ENCODE assay signal across 22 cellular contexts in the genomic region with DNA sequence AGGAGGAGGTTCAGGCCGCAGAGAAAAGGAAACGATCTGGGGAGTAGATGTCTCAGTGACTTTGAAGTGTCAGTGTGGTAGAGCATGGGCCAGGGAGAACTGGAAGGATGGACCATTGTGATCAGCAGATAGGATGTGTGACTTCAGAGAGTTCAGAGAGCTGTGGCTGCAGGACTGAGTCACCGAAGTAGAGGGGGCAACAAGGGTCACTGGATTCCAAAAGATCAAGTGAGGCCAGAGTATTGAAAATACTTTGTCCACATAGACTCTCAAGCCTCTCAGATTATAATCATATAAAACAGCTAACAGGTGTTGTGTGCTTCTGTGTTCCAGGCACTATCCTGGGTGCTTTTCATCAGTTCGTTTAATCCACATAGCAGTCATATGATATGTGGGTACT.
DNase-seq lines count a peak whose midpoint lies in the region; ATAC-seq and TF ChIP-seq lines count a peak whose summit lies in the region.
"Had no signal": no experiment of that assay in that cellular context is flagged by ENCODE, and none has a peak within 500 bp of the region (broad histone marks: within the 10 kb centered on the region; RNA-seq: fewer than 3 reads in every experiment).

No MANE protein-coding gene starts in this region.

- TF ChIP-seq RAD21 in SK-N-SH (IDR thresholded peaks at IDR 0.05; ENCODE audit: low read length) = no peak

- peak overlapping the region; percentile 78 to 95 for H3K27ac ChIP-seq in SK-N-SH (ENCODE audit: low read depth in 2 of 2, low read length in 1 of 2)
- peak overlapping the region; percentile 86 for H3K27ac ChIP-seq in brain microvascular endothelial cell
- peak overlapping the region; percentile 33 for H3K27ac ChIP-seq in mesodermal cell (ENCODE audit: low read depth, low read length, severe bottlenecking)
- H3K27ac ChIP-seq in vagina = peak overlapping the region; percentile 56
- H3K27ac ChIP-seq: HL-60 had no signal

- H3K9me3 ChIP-seq in SK-N-SH = no peaks in the 10 kb centered on the region
- no peaks in the 10 kb centered on the region for H3K9me3 ChIP-seq in mesodermal cell (ENCODE audit: control insufficient read depth, low read length)
- H3K9me3 ChIP-seq in vagina = no peaks in the 10 kb centered on the region
- H3K9me3 ChIP-seq: upper lobe of left lung had no signal

- H3K36me3 ChIP-seq in SK-N-SH (replicated peaks in 1 of 2; ENCODE audit: control insufficient read depth in 1 of 2, insufficient read depth in 2 of 2, low read length in 1 of 2) = peaks cover 23 to 26% of the 10 kb centered on the region in 2 experiments
- H3K36me3 ChIP-seq in brain microvascular endothelial cell (replicated peaks) = peaks cover 6% of the 10 kb centered on the region
- peaks cover 46% of the 10 kb centered on the region for H3K36me3 ChIP-seq in mesodermal cell (ENCODE audit: control insufficient read depth, insufficient read depth, low read length)
- no peaks in the 10 kb centered on the region for H3K36me3 ChIP-seq in vagina
- H3K36me3 ChIP-seq: upper lobe of left lung had no signal

- 25% methylated on average over 4 of the region's 4 CpGs for WGBS in SK-N-SH (ENCODE audit: low lambda C conversion rate)
- 84 to 87% methylated on average over 3 of the region's 4 CpGs for WGBS in mesodermal cell (ENCODE audit: insufficient coverage in 2 of 2), 2 experiments

- H3K4me2 ChIP-seq in SK-N-SH = peak overlapping the region; percentile 69
- H3K4me2 ChIP-seq: GM23338 had no signal

- no peaks in the 10 kb centered on the region for H3K9me2 ChIP-seq in SK-N-SH

- CTCF ChIA-PET in SK-N-SH (lab: Yijun Ruan, JAX) = no interaction called here

- H3K4me3 ChIP-seq in SK-N-SH (ENCODE audit: low read depth in 2 of 2, low read length in 1 of 2) (no peak overlapping the region), brain microvascular endothelial cell (ENCODE audit: low read depth, low read length) (no peak overlapping the region), mesodermal cell (ENCODE audit: extremely low read depth, insufficient read depth, low read length, poor library complexity, severe bottlenecking) (no peak overlapping the region), vagina (no peak overlapping the region)
- H3K4me3 ChIP-seq: GM23338, upper lobe of left lung had no signal

- peaks cover 97% of the 10 kb centered on the region for H3K79me2 ChIP-seq in SK-N-SH (ENCODE audit: insufficient read depth)

- intact Hi-C loops in vagina (cut with DNase I) = loop anchor here (10.0 kb wide), 1 partner anchor 100 kb away; the partner anchor contains the start of gene CRIM1

- H3K27me3 ChIP-seq in SK-N-SH (ENCODE audit: insufficient read depth) (no peaks in the 10 kb centered on the region), brain microvascular endothelial cell (replicated peaks) (no peaks in the 10 kb centered on the region), vagina (no peaks in the 10 kb centered on the region)
- H3K27me3 ChIP-seq: upper lobe of left lung had no signal

- DNase-seq in SK-N-SH (no peak), brain microvascular endothelial cell (no peak), vagina (ENCODE audit: extremely low spot score in 2 of 2) (no peak), DMS79 treated with DMSO at 0.1 percent for 48 hours (lab: John Stamatoyannopoulos, UW) (no peak)
- DNase-seq: activated B cell treated with CpG ODN at 0.5 μM for 24 hours; activated CD4-positive, alpha-beta T cell treated with anti-CD3 and anti-CD28 coated beads, Interleukin-2, amount 50 U/mL, for 48 hours; activated gamma-delta T cell; activated T-cell treated with anti-CD3 and anti-CD28 coated beads for 4 hours; C1 segment of cervical spinal cord; central memory CD4-positive, alpha-beta T cell; GDM1; glutamatergic neuron; NCI-H146; stimulated activated CD4-positive, alpha-beta T cell treated with anti-CD3 and anti-CD28 coated beads, Interleukin-4, amount 100 ng/mL, for 24 hours; upper lobe of left lung had no signal

- in situ Hi-C loops in brain microvascular endothelial cell (cut with HindIII; ENCODE audit: low pct_ligation_motif_present, low sequenced_read_pairs) = no loop called here

- TF ChIP-seq POLR2A in vagina (IDR thresholded peaks at IDR 0.05) = no peak

- ATAC-seq in SK-N-SH treated with all-trans-retinoic acid at 6 μM for 48 hours (no peak), HG02798 (IDR thresholded peaks at IDR 0.05; ENCODE audit: poor library complexity, unreplicated experiment) (no peak), HG03342 (IDR thresholded peaks at IDR 0.05; ENCODE audit: unreplicated experiment) (no peak)
- ATAC-seq: left lobe of liver had no signal

- H3K9ac ChIP-seq in SK-N-SH = peak overlapping the region; percentile 67; the same call in 1 of the 2 replicates

- H3K4me1 ChIP-seq in SK-N-SH (ENCODE audit: control insufficient read depth in 1 of 2, insufficient read depth in 2 of 2, low read depth in 1 of 2, low read length in 1 of 2) = peaks cover 14 to 93% of the 10 kb centered on the region in 2 experiments
- H3K4me1 ChIP-seq in mesodermal cell (ENCODE audit: control insufficient read depth, insufficient read depth, low read length, poor library complexity, severe bottlenecking) = peaks cover 96% of the 10 kb centered on the region
- peaks cover 37% of the 10 kb centered on the region for H3K4me1 ChIP-seq in vagina

- TF ChIP-seq CTCF in SK-N-SH (IDR thresholded peaks at IDR 0.05) (no peak), brain microvascular endothelial cell (IDR thresholded peaks at IDR 0.05; ENCODE audit: low read depth, low read length, missing control alignments) (no peak), vagina (IDR thresholded peaks at IDR 0.05) (no peak)

- H3F3A ChIP-seq in SK-N-SH (replicated peaks; ENCODE audit: insufficient read depth) = peaks cover 90% of the 10 kb centered on the region

- TF ChIP-seq EP300 in SK-N-SH (IDR thresholded peaks at IDR 0.05; ENCODE audit: borderline replicate concordance in 1 of 2, low read depth in 1 of 2, low read length in 1 of 2) = no peak

- no peak overlapping the region for H2AFZ ChIP-seq in SK-N-SH (ENCODE audit: low read depth)
- H2AFZ ChIP-seq: GM23338 had no signal

- POLR2A ChIA-PET in SK-N-SH (lab: Yijun Ruan, JAX) = no interaction called here

- peaks cover 5% of the 10 kb centered on the region; the same call in 1 of the 2 replicates for H4K20me1 ChIP-seq in SK-N-SH (ENCODE audit: insufficient read depth)

TF ChIP-seq in SK-N-SH, 30 proteins besides CTCF, POLR2A, EP300 and RAD21 (continues in another document):
- no peak for TF ChIP-seq MEF2A (IDR thresholded peaks at IDR 0.05; ENCODE audit: borderline replicate concordance, low read depth)
- TF ChIP-seq TEAD4 (IDR thresholded peaks at IDR 0.05; ENCODE audit: borderline replicate concordance, insufficient read depth) = no peak
- TF ChIP-seq, protein P1, sequence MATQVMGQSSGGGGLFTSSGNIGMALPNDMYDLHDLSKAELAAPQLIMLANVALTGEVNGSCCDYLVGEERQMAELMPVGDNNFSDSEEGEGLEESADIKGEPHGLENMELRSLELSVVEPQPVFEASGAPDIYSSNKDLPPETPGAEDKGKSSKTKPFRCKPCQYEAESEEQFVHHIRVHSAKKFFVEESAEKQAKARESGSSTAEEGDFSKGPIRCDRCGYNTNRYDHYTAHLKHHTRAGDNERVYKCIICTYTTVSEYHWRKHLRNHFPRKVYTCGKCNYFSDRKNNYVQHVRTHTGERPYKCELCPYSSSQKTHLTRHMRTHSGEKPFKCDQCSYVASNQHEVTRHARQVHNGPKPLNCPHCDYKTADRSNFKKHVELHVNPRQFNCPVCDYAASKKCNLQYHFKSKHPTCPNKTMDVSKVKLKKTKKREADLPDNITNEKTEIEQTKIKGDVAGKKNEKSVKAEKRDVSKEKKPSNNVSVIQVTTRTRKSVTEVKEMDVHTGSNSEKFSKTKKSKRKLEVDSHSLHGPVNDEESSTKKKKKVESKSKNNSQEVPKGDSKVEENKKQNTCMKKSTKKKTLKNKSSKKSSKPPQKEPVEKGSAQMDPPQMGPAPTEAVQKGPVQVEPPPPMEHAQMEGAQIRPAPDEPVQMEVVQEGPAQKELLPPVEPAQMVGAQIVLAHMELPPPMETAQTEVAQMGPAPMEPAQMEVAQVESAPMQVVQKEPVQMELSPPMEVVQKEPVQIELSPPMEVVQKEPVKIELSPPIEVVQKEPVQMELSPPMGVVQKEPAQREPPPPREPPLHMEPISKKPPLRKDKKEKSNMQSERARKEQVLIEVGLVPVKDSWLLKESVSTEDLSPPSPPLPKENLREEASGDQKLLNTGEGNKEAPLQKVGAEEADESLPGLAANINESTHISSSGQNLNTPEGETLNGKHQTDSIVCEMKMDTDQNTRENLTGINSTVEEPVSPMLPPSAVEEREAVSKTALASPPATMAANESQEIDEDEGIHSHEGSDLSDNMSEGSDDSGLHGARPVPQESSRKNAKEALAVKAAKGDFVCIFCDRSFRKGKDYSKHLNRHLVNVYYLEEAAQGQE (IDR thresholded peaks at IDR 0.05; ENCODE audit: low read depth, low read length) = no peak
- TF ChIP-seq RCOR1 (IDR thresholded peaks at IDR 0.05; ENCODE audit: low read length) = no peak

TF ChIP-seq in SK-N-SH treated with all-trans-retinoic acid at 6 μM for 48 hours, 23 proteins besides CTCF, POLR2A, EP300 and RAD21 (continues in another document):
- TF ChIP-seq, protein P2, sequence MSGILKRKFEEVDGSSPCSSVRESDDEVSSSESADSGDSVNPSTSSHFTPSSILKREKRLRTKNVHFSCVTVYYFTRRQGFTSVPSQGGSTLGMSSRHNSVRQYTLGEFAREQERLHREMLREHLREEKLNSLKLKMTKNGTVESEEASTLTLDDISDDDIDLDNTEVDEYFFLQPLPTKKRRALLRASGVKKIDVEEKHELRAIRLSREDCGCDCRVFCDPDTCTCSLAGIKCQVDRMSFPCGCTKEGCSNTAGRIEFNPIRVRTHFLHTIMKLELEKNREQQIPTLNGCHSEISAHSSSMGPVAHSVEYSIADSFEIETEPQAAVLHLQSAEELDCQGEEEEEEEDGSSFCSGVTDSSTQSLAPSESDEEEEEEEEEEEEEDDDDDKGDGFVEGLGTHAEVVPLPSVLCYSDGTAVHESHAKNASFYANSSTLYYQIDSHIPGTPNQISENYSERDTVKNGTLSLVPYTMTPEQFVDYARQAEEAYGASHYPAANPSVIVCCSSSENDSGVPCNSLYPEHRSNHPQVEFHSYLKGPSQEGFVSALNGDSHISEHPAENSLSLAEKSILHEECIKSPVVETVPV (CRISPR knock-in tag; IDR thresholded peaks at IDR 0.05) = no peak
- TF ChIP-seq ZFP30 (CRISPR knock-in tag; IDR thresholded peaks at IDR 0.05) = no peak
- TF ChIP-seq ZFP3 (CRISPR knock-in tag; IDR thresholded peaks at IDR 0.05) = no peak

Comparison
In these comparisons a context has a peak if more than half of its experiments do, and no peak if none do; other contexts are left out.
1. H3K27ac ChIP-seq: peak in every context shown above with its lines; median percentile 86 in SK-N-SH; 86 in brain microvascular endothelial cell; 56 in vagina; 33 in mesodermal cell.